ENCODE assay signal across 27 cellular contexts in genomic region chr20:37231970-37232620, GRCh38. TPM values are rescaled to one million over a fixed set of nuclear protein-coding genes. Genes with fewer than 3 reads are reported as not detected.
A peak's percentile ranks its signal among the peaks of the same experiment; 100 is the strongest.
DNase-seq lines count a peak whose midpoint lies in the region; ATAC-seq, FAIRE-seq and TF ChIP-seq lines count a peak whose summit lies in the region.
"Had no signal": no experiment of that assay in that cellular context is flagged by ENCODE, and none has a peak within 500 bp of the region (broad histone marks: within the 10 kb centered on the region; RNA-seq: fewer than 3 reads in every experiment).

No MANE protein-coding gene starts in this region.

- H3K9me3 Mint-ChIP-seq in H9: no peaks in the 10 kb centered on the region
- H3K9me3 Mint-ChIP-seq in activated T-helper 17 cell treated with anti-CD3 and anti-CD28 coated beads, Interleukin-2, amount 50 U/mL, for 72 hours: no peaks in the 10 kb centered on the region
- H3K9me3 Mint-ChIP-seq: activated naive CD8-positive, alpha-beta T cell treated with anti-CD3 and anti-CD28 coated beads, Interleukin-2, amount 50 U/mL, for 24 hours; CD8-positive, alpha-beta T cell; mesothelial cell of epicardium; type B pancreatic cell had no signal

- H3K27ac ChIP-seq in H9 (ENCODE audit: insufficient read length, low read depth, low read length) (no peak overlapping the region), psoas muscle (peak overlapping the region; percentile 56), mammary epithelial cell (ENCODE audit: insufficient read depth, low read depth, low read length) (no peak overlapping the region)
- no peak overlapping the region for H3K27ac ChIP-seq in effector memory CD4-positive, alpha-beta T cell (ENCODE audit: insufficient read depth, low read length, poor library complexity, severe bottlenecking)
- H3K27ac ChIP-seq: brain microvascular endothelial cell, spleen had no signal

- no peak overlapping the region for H4K5ac ChIP-seq in H9 (ENCODE audit: insufficient read length, low read depth, low read length)

- FAIRE-seq in RCC 7860 (lab: Jason Lieb, UNC): no peak

- H3K4me2 ChIP-seq in H9 (ENCODE audit: insufficient read depth, insufficient read length, low read length): no peak overlapping the region
- no peak overlapping the region for H3K4me2 ChIP-seq in mammary epithelial cell (ENCODE audit: insufficient read depth, low read depth, low read length)

- no peak overlapping the region for H3T11ph ChIP-seq in H9 (ENCODE audit: low read length)

- WGBS in H9 (ENCODE audit: extremely low coverage, insufficient read length, low lambda C conversion rate): no CpG with 5 or more reads among the region's 13 CpGs
- 31 to 51% (median 39%) methylated on average over 13 of the region's 13 CpGs for WGBS in psoas muscle, 3 donors
- 96% methylated on average over 12 of the region's 13 CpGs for WGBS in mammary epithelial cell (ENCODE audit: low coverage, missing lambda C conversion rate)

- H2BK20ac ChIP-seq in H9 (ENCODE audit: low read depth, low read length, poor library complexity, severe bottlenecking): no peak overlapping the region

- TF ChIP-seq CTCF in H9 (conservative IDR thresholded peaks at IDR 0.05) (no peak), psoas muscle (IDR thresholded peaks at IDR 0.05) (no peak), mammary epithelial cell (conservative IDR thresholded peaks at IDR 0.05 in 1 of 2, IDR thresholded peaks at IDR 0.05 in 1 of 2; ENCODE audit: extremely low read depth in 1 of 2, insufficient read depth in 1 of 2, low read depth in 1 of 2, low read length in 2 of 2) (no peak)

- no peak overlapping the region for H3K18ac ChIP-seq in H9 (ENCODE audit: insufficient read length, low read depth, low read length)

- no peak overlapping the region for H3K9ac ChIP-seq in H9 (ENCODE audit: extremely low read depth, insufficient read length, low read length)
- H3K9ac ChIP-seq in mammary epithelial cell (ENCODE audit: insufficient read depth, low read length): no peak overlapping the region

- H4K91ac ChIP-seq in H9 (ENCODE audit: insufficient read length, low read depth, low read length): no peak overlapping the region

- intact Hi-C loops in psoas muscle (cut with DNase I) (no loop called here), mammary epithelial cell (cut with micrococcal nuclease) (no loop called here)

- H2AK5ac ChIP-seq in H9 (ENCODE audit: insufficient read length, low read length): no peak overlapping the region

- no peaks in the 10 kb centered on the region for H3K23me2 ChIP-seq in H9 (ENCODE audit: insufficient read length, low read depth, low read length, poor library complexity, severe bottlenecking)

- H3K4me1 ChIP-seq in H9 (ENCODE audit: insufficient read depth, low read length) (peaks cover 12% of the 10 kb centered on the region), psoas muscle (peaks cover 62% of the 10 kb centered on the region), mammary epithelial cell (ENCODE audit: insufficient read depth, low read length) (peaks cover 5% of the 10 kb centered on the region)
- H3K4me1 ChIP-seq in effector memory CD4-positive, alpha-beta T cell (ENCODE audit: control insufficient read depth, insufficient read depth, low read length, poor library complexity, severe bottlenecking): no peaks in the 10 kb centered on the region
- H3K4me1 ChIP-seq: spleen had no signal

- H2BK12ac ChIP-seq in H9 (ENCODE audit: insufficient read length, low read depth, low read length): no peak overlapping the region

- no peaks in the 10 kb centered on the region for H3K27me3 ChIP-seq in H9 (ENCODE audit: insufficient read depth, low read length)
- no peaks in the 10 kb centered on the region for H3K27me3 ChIP-seq in psoas muscle (ENCODE audit: insufficient read depth in 3 of 3, low read length in 2 of 3)
- no peaks in the 10 kb centered on the region for H3K27me3 ChIP-seq in mammary epithelial cell (ENCODE audit: insufficient read depth, low read length)
- H3K27me3 ChIP-seq in effector memory CD4-positive, alpha-beta T cell (replicated peaks; ENCODE audit: control insufficient read depth, insufficient read depth, low read length, poor library complexity, severe bottlenecking): no peaks in the 10 kb centered on the region
- H3K27me3 ChIP-seq: brain microvascular endothelial cell, spleen had no signal

- no TSS peak for BruUV-seq in mammary epithelial cell (replicated peaks; lab: Mats Ljungman, UMichigan)

- H3K23ac ChIP-seq in H9 (ENCODE audit: insufficient read length, low read depth, low read length): no peak overlapping the region

- H3K36me3 ChIP-seq in psoas muscle (ENCODE audit: insufficient read depth in 1 of 2, low read depth in 1 of 2) (peaks cover 18 to 95% of the 10 kb centered on the region in 2 donors), mammary epithelial cell (ENCODE audit: insufficient read depth, low read length) (peaks cover 53% of the 10 kb centered on the region)
- H3K36me3 ChIP-seq in effector memory CD4-positive, alpha-beta T cell (ENCODE audit: control insufficient read depth, insufficient read depth, low read length): peaks cover 94% of the 10 kb centered on the region

- no peak for ATAC-seq in activated T-helper 17 cell treated with anti-CD3 and anti-CD28 coated beads, Interleukin-2, amount 50 U/mL, for 72 hours (replicated peaks)
- ATAC-seq in psoas muscle (no peak), HG03095 (IDR thresholded peaks at IDR 0.05; ENCODE audit: unreplicated experiment) (no peak)
- ATAC-seq: activated CD8-positive, alpha-beta memory T cell treated with anti-CD3 and anti-CD28 coated beads, Interleukin-2, amount 10 ng/mL, durations not matched to agents 7 days and 5 days; activated naive CD8-positive, alpha-beta T cell treated with anti-CD3 and anti-CD28 coated beads, Interleukin-2, amount 50 U/mL, for 24 hours; CD8-positive, alpha-beta T cell; left cardiac atrium had no signal

- no peak overlapping the region for H4K8ac ChIP-seq in H9 (replicated peaks; ENCODE audit: insufficient read length, low read depth, low read length)

- H3K36me3 Mint-ChIP-seq in H9 (ENCODE audit: insufficient read depth in 1 of 3, low read depth in 3 of 3): peaks cover 52 to 94% (median 84%) of the 10 kb centered on the region in 3 experiments; a peak in 6 of 7 replicates
- peaks cover 100% of the 10 kb centered on the region for H3K36me3 Mint-ChIP-seq in activated T-helper 17 cell treated with anti-CD3 and anti-CD28 coated beads, Interleukin-2, amount 50 U/mL, for 72 hours (ENCODE audit: low read depth)

- H3K27me3 Mint-ChIP-seq in H9 (ENCODE audit: low read depth): no peaks in the 10 kb centered on the region
- H3K27me3 Mint-ChIP-seq in activated T-helper 17 cell treated with anti-CD3 and anti-CD28 coated beads, Interleukin-2, amount 50 U/mL, for 72 hours: no peaks in the 10 kb centered on the region
- H3K27me3 Mint-ChIP-seq: activated CD8-positive, alpha-beta memory T cell treated with anti-CD3 and anti-CD28 coated beads, Interleukin-2, amount 10 ng/mL, durations not matched to agents 7 days and 5 days; activated naive CD8-positive, alpha-beta T cell treated with anti-CD3 and anti-CD28 coated beads, Interleukin-2, amount 50 U/mL, for 24 hours; type B pancreatic cell had no signal

- H2BK15ac ChIP-seq in H9 (ENCODE audit: low read depth, low read length): no peak overlapping the region

- H3K14ac ChIP-seq in H9 (ENCODE audit: insufficient read depth, low read length): no peak overlapping the region

- DNase-seq in H9: no peak
- DNase-seq in NCI-H2227 treated with DMSO at 0.1 percent for 48 hours (lab: John Stamatoyannopoulos, UW): peak; percentile 94
- DNase-seq in psoas muscle: no peak
- no peak for DNase-seq in mammary epithelial cell
- DNase-seq in RCC 7860 (ENCODE audit: low spot score): no peak
- DNase-seq in effector memory CD4-positive, alpha-beta T cell: no peak
- DNase-seq: activated CD4-positive, alpha-beta T cell treated with anti-CD3 and anti-CD28 coated beads for 48 hours; activated CD8-positive, alpha-beta memory T cell treated with anti-CD3 and anti-CD28 coated beads, Interleukin-2, amount 10 ng/mL, durations not matched to agents 7 days and 5 days; activated effector memory CD4-positive, alpha-beta T cell treated with Interleukin-2 at 50 U/mL for 16 hours; activated naive CD8-positive, alpha-beta T cell treated with anti-CD3 and anti-CD28 coated beads, Interleukin-2, amount 50 U/mL, for 24 hours; brain microvascular endothelial cell; CD8-positive, alpha-beta T cell; glutamatergic neuron; HCEC 1CT; left cardiac atrium; NCI-H1105 treated with DMSO at 0.1 percent for 48 hours; NCI-H446; spleen; stimulated activated CD4-positive, alpha-beta T cell treated with anti-CD3 and anti-CD28 coated beads, Interleukin-4, amount 100 ng/mL, for 4 hours had no signal

- H3K79me1 ChIP-seq in H9 (ENCODE audit: insufficient read depth, low read depth, low read length, poor library complexity, severe bottlenecking): no peaks in the 10 kb centered on the region

- peaks cover 43 to 47% of the 10 kb centered on the region in 2 experiments for H3K4me1 Mint-ChIP-seq in H9
- no peaks in the 10 kb centered on the region for H3K4me1 Mint-ChIP-seq in activated T-helper 17 cell treated with anti-CD3 and anti-CD28 coated beads, Interleukin-2, amount 50 U/mL, for 72 hours
- H3K4me1 Mint-ChIP-seq: activated CD8-positive, alpha-beta memory T cell treated with anti-CD3 and anti-CD28 coated beads, Interleukin-2, amount 10 ng/mL, durations not matched to agents 7 days and 5 days; activated naive CD8-positive, alpha-beta T cell treated with anti-CD3 and anti-CD28 coated beads, Interleukin-2, amount 50 U/mL, for 24 hours; mesothelial cell of epicardium had no signal

- H2AFZ ChIP-seq in H9 (ENCODE audit: low read length) (no peak overlapping the region), mammary epithelial cell (ENCODE audit: low read depth, low read length) (no peak overlapping the region)

- in situ Hi-C loops in mammary epithelial cell (cut with MboI; ENCODE audit: low sequenced_read_pairs in 2 of 2): no loop called here

- no peaks in the 10 kb centered on the region for H4K20me1 ChIP-seq in H9 (ENCODE audit: control insufficient read depth, insufficient read depth, insufficient read length)
- H4K20me1 ChIP-seq in mammary epithelial cell (ENCODE audit: insufficient read depth, low read length): no peaks in the 10 kb centered on the region

- H3K4me3 ChIP-seq in psoas muscle (no peak overlapping the region), mammary epithelial cell (replicated peaks in 1 of 3; ENCODE audit: insufficient read depth in 1 of 3, low read depth in 2 of 3, low read length in 3 of 3) (no peak overlapping the region)
- no peak overlapping the region for H3K4me3 ChIP-seq in effector memory CD4-positive, alpha-beta T cell (ENCODE audit: insufficient read depth, low read depth, low read length, poor library complexity, severe bottlenecking)
- H3K4me3 ChIP-seq: spleen had no signal

- H3K9me3 ChIP-seq in H9 (ENCODE audit: control insufficient read depth, low read depth, low read length) (no peaks in the 10 kb centered on the region), psoas muscle (no peaks in the 10 kb centered on the region), mammary epithelial cell (replicated peaks; ENCODE audit: insufficient read depth, low read length) (no peaks in the 10 kb centered on the region)
- no peaks in the 10 kb centered on the region for H3K9me3 ChIP-seq in effector memory CD4-positive, alpha-beta T cell (ENCODE audit: control insufficient read depth, low read length)
- H3K9me3 ChIP-seq: spleen had no signal

- CTCF ChIA-PET in mammary epithelial cell (lab: Charles Lee; ENCODE audit: low non-redundant PET): no interaction called here

- no peaks in the 10 kb centered on the region for H3K79me2 ChIP-seq in H9 (ENCODE audit: insufficient read depth, low read length)
- no peaks in the 10 kb centered on the region for H3K79me2 ChIP-seq in mammary epithelial cell (ENCODE audit: insufficient read depth, low read length)

- H3K4ac ChIP-seq in H9 (ENCODE audit: low read depth, low read length): no peak overlapping the region

- H3K27ac Mint-ChIP-seq in H9: peak overlapping the region in 2 of 3 experiments; percentile 40 to 90; a peak in 3 of 7 replicates
- peak overlapping the region; percentile 59 for H3K27ac Mint-ChIP-seq in activated T-helper 17 cell treated with anti-CD3 and anti-CD28 coated beads, Interleukin-2, amount 50 U/mL, for 72 hours
- H3K27ac Mint-ChIP-seq: activated CD8-positive, alpha-beta memory T cell treated with anti-CD3 and anti-CD28 coated beads, Interleukin-2, amount 10 ng/mL, durations not matched to agents 7 days and 5 days; activated naive CD8-positive, alpha-beta T cell treated with anti-CD3 and anti-CD28 coated beads, Interleukin-2, amount 50 U/mL, for 24 hours; mesothelial cell of epicardium; type B pancreatic cell had no signal

- no peak overlapping the region for H2BK5ac ChIP-seq in H9 (ENCODE audit: insufficient read length, low read length)

- H3K4me3 Mint-ChIP-seq in H9: no peak overlapping the region
- H3K4me3 Mint-ChIP-seq in activated T-helper 17 cell treated with anti-CD3 and anti-CD28 coated beads, Interleukin-2, amount 50 U/mL, for 72 hours: no peak overlapping the region
- H3K4me3 Mint-ChIP-seq: activated CD8-positive, alpha-beta memory T cell treated with anti-CD3 and anti-CD28 coated beads, Interleukin-2, amount 10 ng/mL, durations not matched to agents 7 days and 5 days; activated naive CD8-positive, alpha-beta T cell treated with anti-CD3 and anti-CD28 coated beads, Interleukin-2, amount 50 U/mL, for 24 hours; CD8-positive, alpha-beta T cell; mesothelial cell of epicardium; type B pancreatic cell had no signal

- H3K56ac ChIP-seq in H9 (ENCODE audit: insufficient read length, low read depth, low read length): no peak overlapping the region

- H2BK120ac ChIP-seq in H9 (ENCODE audit: low read depth, low read length, poor library complexity, severe bottlenecking): no peak overlapping the region

- dilution Hi-C loops in mammary epithelial cell (cut with HindIII; ENCODE audit: low sequenced_read_pairs): no loop called here

RNA-seq across cellular contexts. Expression of gene GHRH, which starts 29.5 kb away (rescaled TPM):
- total RNA-seq in H9 (2021) (0.68 TPM in 1 of 2 replicates, not detected in the other), psoas muscle (not detected), mammary epithelial cell (not detected)
- not detected for total RNA-seq in activated T-helper 17 cell treated with anti-CD3 and anti-CD28 coated beads, Interleukin-2, amount 50 U/mL, for 72 hours
- polyA plus RNA-seq in psoas muscle (not detected), mammary epithelial cell (not detected)
- polyA minus RNA-seq in mammary epithelial cell: not detected
- total RNA-seq: activated CD8-positive, alpha-beta memory T cell treated with anti-CD3 and anti-CD28 coated beads, Interleukin-2, amount 10 ng/mL, durations not matched to agents 7 days and 5 days; CD8-positive, alpha-beta T cell; fibroblast of lung; LHCN-M2; mesothelial cell of epicardium; pulmonary artery endothelial cell; spleen had no signal
- polyA plus RNA-seq: fibroblast of lung, neural cell, spleen had no signal

RNA-seq across cellular contexts. Expression of gene MROH8, which starts 52.7 kb away (rescaled TPM):
- total RNA-seq in H9 (2021) (0.79 and 0.90 TPM in 2 replicates), psoas muscle (1 to 10 TPM; 4.1 to 5.5 (median 4.8) TPM), mammary epithelial cell (1 to 10 TPM in 1 of 2 donors, under 1 TPM in 1; 0.67 to 1.3 TPM)
- 1 to 10 TPM in 1 of 2 donors, under 1 TPM in 1; 0.32 to 2.0 TPM for total RNA-seq in activated T-helper 17 cell treated with anti-CD3 and anti-CD28 coated beads, Interleukin-2, amount 50 U/mL, for 72 hours
- polyA plus RNA-seq in psoas muscle (1 to 10 TPM in 2 of 3 donors, under 1 TPM in 1; 0.99 to 3.7 (median 3.4) TPM), mammary epithelial cell (0.60 TPM)
- not detected for polyA minus RNA-seq in mammary epithelial cell

RNA-seq across cellular contexts. Expression of gene RPN2, which starts 53.0 kb away (rescaled TPM):
- total RNA-seq in H9 (2021) (234 TPM in 2 replicates), psoas muscle (100 to 1,000 TPM in 1 of 4 donors, 10 to 100 TPM in 3; 66.4 to 129 (median 94.2) TPM), mammary epithelial cell (100 to 1,000 TPM; 157 to 181 TPM)
- 100 to 1,000 TPM; 112 to 178 TPM for total RNA-seq in activated T-helper 17 cell treated with anti-CD3 and anti-CD28 coated beads, Interleukin-2, amount 50 U/mL, for 72 hours
- polyA plus RNA-seq in psoas muscle (100 to 1,000 TPM in 2 of 3 donors, 10 to 100 TPM in 1; 91.7 to 131 (median 113) TPM), mammary epithelial cell (342 TPM)
- polyA minus RNA-seq in mammary epithelial cell: 124 TPM

RNA-seq across cellular contexts. Expression of gene MANBAL, which starts 57.4 kb away (rescaled TPM):
- total RNA-seq in H9 (2021) (40.3 and 40.7 TPM in 2 replicates), psoas muscle (10 to 100 TPM; 10.5 to 16.3 (median 11.5) TPM), mammary epithelial cell (10 to 100 TPM; 19.0 to 58.5 TPM)
- 10 to 100 TPM; 10.5 to 14.0 TPM for total RNA-seq in activated T-helper 17 cell treated with anti-CD3 and anti-CD28 coated beads, Interleukin-2, amount 50 U/mL, for 72 hours
- polyA plus RNA-seq in psoas muscle (10 to 100 TPM; 17.1 to 40.1 (median 21.9) TPM), mammary epithelial cell (117 TPM)
- polyA minus RNA-seq in mammary epithelial cell: 58.0 TPM
